9 cellular contexts compared by ENCODE assay signal in the genomic region with DNA sequence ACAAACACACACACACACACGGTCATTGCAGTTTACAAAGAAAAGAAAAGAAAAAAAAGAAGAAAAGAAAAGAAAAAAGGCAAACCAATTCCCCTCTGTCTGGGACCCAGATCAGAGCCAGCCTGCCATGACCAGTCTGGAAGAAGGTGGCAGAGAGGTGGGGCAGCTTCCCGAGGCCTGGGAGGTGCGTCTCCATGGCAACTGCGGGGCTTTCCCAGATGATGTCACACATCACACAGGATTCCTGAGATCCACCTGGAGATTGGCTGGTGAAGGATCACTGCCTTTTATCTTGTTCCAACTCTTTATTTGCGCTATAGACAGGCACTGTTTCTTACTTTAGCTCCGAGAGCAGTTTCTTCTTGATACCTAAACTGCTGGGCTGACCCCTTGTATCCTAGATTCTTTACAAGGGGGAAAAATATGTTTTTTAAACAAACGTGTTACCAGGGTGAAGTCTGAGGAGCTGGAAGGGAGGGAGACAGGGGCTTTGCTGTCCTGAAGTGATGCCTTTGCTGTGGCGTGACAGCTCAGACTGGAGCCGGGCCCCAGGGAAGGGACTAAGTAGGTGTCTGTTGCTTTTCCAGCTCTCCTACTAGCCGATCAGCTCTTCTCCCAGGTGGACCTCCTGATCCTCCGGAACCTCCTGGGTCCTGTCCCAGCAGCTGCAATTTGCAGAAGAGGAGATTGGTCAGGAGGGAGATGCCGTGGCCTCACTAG.
A peak's percentile ranks its signal among the peaks of the same experiment; 100 is the strongest.
DNase-seq lines count a peak whose midpoint lies in the region; ATAC-seq, FAIRE-seq and TF ChIP-seq lines count a peak whose summit lies in the region.
"Had no signal": no experiment of that assay in that cellular context is flagged by ENCODE, and none has a peak within 500 bp of the region (broad histone marks: within the 10 kb centered on the region; RNA-seq: fewer than 3 reads in every experiment).

No MANE protein-coding gene starts in this region.

- no peak for ATAC-seq in naive B cell (ENCODE audit: low read depth in 2 of 2)
- ATAC-seq in HG03460 (IDR thresholded peaks at IDR 0.05; ENCODE audit: unreplicated experiment), result no peak

- POLR2A ChIA-PET in H1 (lab: Charles Lee; ENCODE audit: partially characterized antibody), result interaction anchor here (0.9 kb wide), 2 partner anchors 8 to 10 kb away, joined by 3 read pairs; no protein-coding TSS in a partner anchor

- peaks cover 9 to 20% of the 10 kb centered on the region in 2 donors for H3K36me3 Mint-ChIP-seq in naive B cell

- peak overlapping the region; percentile 42; the same call in 1 of the 2 replicates for H3K27ac ChIP-seq in H1 (ENCODE audit: low read depth, low read length)
- H3K27ac ChIP-seq: KMS-11 had no signal

- H3K79me2 ChIP-seq in H1 (ENCODE audit: control insufficient read depth in 1 of 2, insufficient read depth in 2 of 2, low read length in 2 of 2), result no peaks in the 10 kb centered on the region

- 80% methylated on average over 12 of the region's 12 CpGs; no CpG with 5 or more reads in 1 of the 2 experiments for WGBS in H1 (ENCODE audit: extremely low coverage in 1 of 2, insufficient coverage in 1 of 2, insufficient read length in 1 of 2, insufficient replicate concordance in 2 of 2, low coverage in 1 of 2, low lambda C conversion rate in 2 of 2, missing lambda C conversion rate in 1 of 2), 2 experiments

- peaks cover 53 to 63% (median 57%) of the 10 kb centered on the region in 3 donors for H3K4me1 Mint-ChIP-seq in naive B cell

- peaks cover 5 to 28% (median 15%) of the 10 kb centered on the region in 7 donors for H3K9me3 Mint-ChIP-seq in naive B cell

- no peaks in the 10 kb centered on the region; a peak in 1 of 4 replicates for H3K9me3 ChIP-seq in H1 (ENCODE audit: insufficient read depth in 2 of 2, low read depth in 1 of 2, low read length in 1 of 2)

- H3K18ac ChIP-seq in H1 (ENCODE audit: extremely low read depth, low read length), result no peak overlapping the region

- H3K23ac ChIP-seq in H1 (ENCODE audit: insufficient read length), result no peak overlapping the region

- no peak overlapping the region for H2AK5ac ChIP-seq in H1 (ENCODE audit: low read depth, low read length)

- no peak for TF ChIP-seq CTCF in H1 (IDR thresholded peaks at IDR 0.05; ENCODE audit: control extremely low read depth in 1 of 3, insufficient read depth in 1 of 3, low read depth in 1 of 3, low read length in 3 of 3)

- no peak for TF ChIP-seq POLR2A in H1 (IDR thresholded peaks at IDR 0.05; ENCODE audit: control extremely low read depth in 1 of 2, low read depth in 2 of 2, low read length in 2 of 2)

- FAIRE-seq in H1 (lab: Jason Lieb, UNC), result peak; percentile 19

- no peaks in the 10 kb centered on the region for H4K20me1 ChIP-seq in H1 (replicated peaks in 1 of 2; ENCODE audit: control insufficient read depth in 1 of 2, insufficient read depth in 2 of 2, low read length in 2 of 2)

- H3K79me1 ChIP-seq in H1 (ENCODE audit: low read depth, low read length), result no peaks in the 10 kb centered on the region

- no peak overlapping the region for H4K8ac ChIP-seq in H1 (ENCODE audit: extremely low read depth, insufficient read depth, low read length)

- no peak for TF ChIP-seq RAD21 in H1 (IDR thresholded peaks at IDR 0.05 in 1 of 2, conservative IDR thresholded peaks at IDR 0.05 in 1 of 2; ENCODE audit: low read depth in 2 of 2, low read length in 2 of 2)

- H2BK5ac ChIP-seq in H1 (ENCODE audit: low read depth, low read length), result no peak overlapping the region

- H2BK20ac ChIP-seq in H1 (ENCODE audit: low read length), result no peak overlapping the region

- no peaks in the 10 kb centered on the region for H3K23me2 ChIP-seq in H1 (ENCODE audit: low read depth, low read length)

- H2AFZ ChIP-seq in H1 (ENCODE audit: low read length), result no peak overlapping the region

- no peak overlapping the region for H2BK15ac ChIP-seq in H1 (ENCODE audit: low read length)

- H4K5ac ChIP-seq in H1 (ENCODE audit: insufficient read length, low read depth, low read length), result no peak overlapping the region

- no peak overlapping the region for H2BK12ac ChIP-seq in H1 (ENCODE audit: low read depth, low read length)

- no peak overlapping the region for H3K4me3 ChIP-seq in H1 (ENCODE audit: extremely low read depth in 1 of 4, insufficient read depth in 2 of 4, low read depth in 3 of 4, low read length in 4 of 4)

- peak overlapping the region; percentile 48 for H4K91ac ChIP-seq in H1 (replicated peaks; ENCODE audit: insufficient read length, low read length)

- no peaks in the 10 kb centered on the region for H3K27me3 Mint-ChIP-seq in naive B cell

- no peaks in the 10 kb centered on the region; a peak in 1 of 8 replicates for H3K36me3 ChIP-seq in H1 (ENCODE audit: control insufficient read depth in 2 of 4, insufficient read depth in 4 of 4, low read length in 3 of 4)

- peaks cover 0 to 2% (median 2%) of the 10 kb centered on the region in 4 experiments; a peak in 2 of 7 replicates for H3K4me1 ChIP-seq in H1 (replicated peaks in 1 of 4; ENCODE audit: control insufficient read depth in 3 of 4, insufficient read depth in 4 of 4, low read length in 3 of 4)

- peak overlapping the region; percentile 65 to 99 (median 98) for H3K27ac Mint-ChIP-seq in naive B cell

- H3K56ac ChIP-seq in H1 (replicated peaks; ENCODE audit: insufficient read length, low read depth, low read length), result no peak overlapping the region

- H3K4ac ChIP-seq in H1 (replicated peaks; ENCODE audit: insufficient read length, low read depth, low read length), result no peak overlapping the region

- H3K14ac ChIP-seq in H1 (ENCODE audit: insufficient read length), result no peak overlapping the region

- H3K4me2 ChIP-seq in H1 (ENCODE audit: insufficient read depth in 1 of 2, low read depth in 2 of 2, low read length in 2 of 2), result peak overlapping the region in 1 of 2 experiments; percentile 26; a peak in 2 of 4 replicates
- H3K4me2 ChIP-seq: KMS-11 had no signal

- CTCF ChIA-PET in H1 (lab: Charles Lee; ENCODE audit: partially characterized antibody), result interaction anchor here (1.1 to 1.2 kb wide), 3 partner anchors 10 to 246 kb away, joined by 3 read pairs; no protein-coding TSS in a partner anchor

- TF ChIP-seq EP300 in H1 (IDR thresholded peaks at IDR 0.05; ENCODE audit: borderline replicate concordance in 1 of 2, low read depth in 2 of 2, low read length in 2 of 2), result no peak

- H3K4me3 Mint-ChIP-seq in naive B cell, result peak overlapping the region in 6 of 8 donors; percentile 18 to 93 (median 54)

- DNase-seq in Daoy (ENCODE audit: low read depth) (peak; percentile 91), NCI-H510A treated with DMSO at 0.1 percent for 48 hours (lab: John Stamatoyannopoulos, UW) (peak; percentile 72), H1 (ENCODE audit: low read depth in 1 of 2, low spot score in 2 of 2) (peak in 1 of 2 experiments; percentile 82), naive B cell (no peak), AG08396 (ENCODE audit: low spot score) (no peak), GM03348 (ENCODE audit: low spot score) (no peak)
- DNase-seq in activated CD8-positive, alpha-beta memory T cell treated with anti-CD3 and anti-CD28 coated beads, Interleukin-2, amount 50 U/mL, for 4 hours, result no peak

- no peak overlapping the region for H2BK120ac ChIP-seq in H1 (replicated peaks; ENCODE audit: low read depth, low read length)

- no peak overlapping the region; a peak in 1 of 7 replicates for H3K9ac ChIP-seq in H1 (replicated peaks in 1 of 4; ENCODE audit: extremely low read depth in 1 of 4, low read depth in 3 of 4, low read length in 3 of 4)
- H3K9ac ChIP-seq: KMS-11 had no signal

- no peaks in the 10 kb centered on the region for H3K27me3 ChIP-seq in H1 (replicated peaks in 1 of 4; ENCODE audit: control insufficient read depth in 3 of 4, extremely low read depth in 1 of 4, insufficient read depth in 3 of 4, low read length in 3 of 4)

TF ChIP-seq in H1, 55 proteins besides CTCF, POLR2A, EP300 and RAD21:
- TF ChIP-seq CHD2 (IDR thresholded peaks at IDR 0.05; ENCODE audit: low read length) (no peak), EZH2 (IDR thresholded peaks at IDR 0.05; ENCODE audit: low read depth, low read length, severe bottlenecking) (no peak), HDAC2 (IDR thresholded peaks at IDR 0.05; ENCODE audit: borderline replicate concordance in 1 of 2, low read depth in 2 of 2, low read length in 2 of 2) (no peak), PHF8 (conservative IDR thresholded peaks at IDR 0.05; ENCODE audit: low read depth, low read length) (no peak), JUN (IDR thresholded peaks at IDR 0.05; ENCODE audit: low read depth, low read length) (peak; percentile 31; the same call in 1 of the 2 replicates), JUND (IDR thresholded peaks at IDR 0.05; ENCODE audit: low read length) (peak; percentile 82), NANOG (IDR thresholded peaks at IDR 0.05; ENCODE audit: insufficient read depth, low read depth, low read length, poor library complexity, severe bottlenecking) (no peak)
- TF ChIP-seq, protein P1, sequence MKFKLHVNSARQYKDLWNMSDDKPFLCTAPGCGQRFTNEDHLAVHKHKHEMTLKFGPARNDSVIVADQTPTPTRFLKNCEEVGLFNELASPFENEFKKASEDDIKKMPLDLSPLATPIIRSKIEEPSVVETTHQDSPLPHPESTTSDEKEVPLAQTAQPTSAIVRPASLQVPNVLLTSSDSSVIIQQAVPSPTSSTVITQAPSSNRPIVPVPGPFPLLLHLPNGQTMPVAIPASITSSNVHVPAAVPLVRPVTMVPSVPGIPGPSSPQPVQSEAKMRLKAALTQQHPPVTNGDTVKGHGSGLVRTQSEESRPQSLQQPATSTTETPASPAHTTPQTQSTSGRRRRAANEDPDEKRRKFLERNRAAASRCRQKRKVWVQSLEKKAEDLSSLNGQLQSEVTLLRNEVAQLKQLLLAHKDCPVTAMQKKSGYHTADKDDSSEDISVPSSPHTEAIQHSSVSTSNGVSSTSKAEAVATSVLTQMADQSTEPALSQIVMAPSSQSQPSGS (IDR thresholded peaks at IDR 0.05; ENCODE audit: low read length), result peak; percentile 74; the same call in 1 of the 2 replicates

Comparison
In these comparisons a context has a peak if more than half of its experiments do, and no peak if none do; other contexts are left out.
1. DNase-seq: peak in Daoy (single experiment) and NCI-H510A treated with DMSO at 0.1 percent for 48 hours (single experiment); none in naive B cell (single experiment), AG08396 (single experiment), activated CD8-positive, alpha-beta memory T cell treated with anti-CD3 and anti-CD28 coated beads, Interleukin-2, amount 50 U/mL, for 4 hours (single experiment) and GM03348 (single experiment).